In the genomic region with DNA sequence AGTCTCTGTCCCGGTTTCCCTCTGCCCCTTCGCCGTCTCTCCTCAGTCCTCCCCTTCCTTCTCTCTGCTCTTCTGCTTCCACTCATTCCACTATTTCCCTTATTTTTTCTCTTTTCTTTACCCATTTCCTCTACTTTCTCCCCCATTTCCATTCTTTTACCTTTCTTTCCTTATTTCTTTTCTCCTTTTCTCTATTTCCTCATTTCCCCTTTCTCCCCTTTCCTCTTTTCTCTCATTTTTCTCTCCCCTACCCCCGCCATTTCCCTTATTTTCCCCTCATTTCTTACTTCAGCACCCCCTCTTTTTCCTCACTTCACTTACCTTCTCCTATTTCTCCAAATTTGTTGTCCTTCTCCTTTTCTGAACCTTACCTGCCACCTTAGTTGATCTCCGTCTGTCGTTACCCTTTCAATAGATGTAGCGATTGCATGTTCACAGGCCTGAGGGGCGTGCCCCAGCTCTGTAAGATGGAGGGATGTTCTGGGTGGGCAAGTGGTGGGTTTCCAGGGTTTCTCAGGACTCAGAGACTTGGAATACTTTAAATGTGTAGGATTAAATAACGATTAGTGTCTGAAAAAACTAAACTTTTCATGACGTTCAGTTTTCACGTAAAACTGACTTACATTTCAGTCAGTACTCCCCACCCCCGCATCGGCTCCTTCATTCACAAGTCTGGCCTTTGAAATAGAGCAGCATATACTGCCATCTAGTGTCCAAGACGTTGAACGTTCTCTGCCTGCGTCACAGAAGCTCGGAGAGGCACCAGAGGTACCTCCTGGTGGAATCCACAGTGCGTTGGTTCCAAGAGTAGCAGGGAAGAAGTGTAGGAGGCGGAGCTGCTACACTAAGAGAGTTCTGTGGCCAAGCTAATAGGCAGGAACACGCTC, we compare ENCODE assay signal across 8 cellular contexts.
DNase-seq lines count a peak whose midpoint lies in the region; ATAC-seq, FAIRE-seq and TF ChIP-seq lines count a peak whose summit lies in the region.

No MANE protein-coding gene starts in this region.

- ATAC-seq in GM21360 (IDR thresholded peaks at IDR 0.05; ENCODE audit: unreplicated experiment): peak; percentile 72

- TF ChIP-seq CTCF in epithelial cell of esophagus (IDR thresholded peaks at IDR 0.05; ENCODE audit: insufficient read depth, low read depth, low read length, missing control alignments): peak; percentile 61

- peak overlapping the region; percentile 56 for H3K4me3 ChIP-seq in epithelial cell of esophagus (ENCODE audit: low read length)

- FAIRE-seq in HTR-8/SVneo (lab: Jason Lieb, UNC): no peak

- DNase-seq in COLO668 (lab: John Stamatoyannopoulos, UW; ENCODE audit: unreplicated experiment) (peak; percentile 59), HTR-8/SVneo (ENCODE audit: insufficient read length, low spot score) (peak; percentile 41), NOMO-1 treated with dmso at 0.1 percent for 144 hours (lab: John Stamatoyannopoulos, UW; ENCODE audit: unreplicated experiment) (peak; percentile 64), epithelial cell of esophagus (ENCODE audit: low read depth) (peak; percentile 90), middle frontal gyrus (ENCODE audit: extremely low spot score, low spot score) (peak; percentile 73)
- peak; percentile 41 for DNase-seq in activated CD8-positive, alpha-beta memory T cell treated with anti-CD3 and anti-CD28 coated beads, Interleukin-2, amount 50 U/mL, for 24 hours (ENCODE audit: extremely low read depth)
- DNase-seq in stimulated activated CD8-positive, alpha-beta memory T cell treated with anti-CD3 and anti-CD28 coated beads, Interleukin-15, amount 100 ng/mL, for 48 hours (ENCODE audit: low read depth in 2 of 2): peak; percentile 49 to 57

Comparison
In these comparisons a context has a peak if more than half of its experiments do, and no peak if none do; other contexts are left out.
1. Peak in every context shown above with its lines: DNase-seq, ATAC-seq and H3K4me3 ChIP-seq.